Comparison of ENCODE assay signal across 9 cellular contexts in the genomic region with DNA sequence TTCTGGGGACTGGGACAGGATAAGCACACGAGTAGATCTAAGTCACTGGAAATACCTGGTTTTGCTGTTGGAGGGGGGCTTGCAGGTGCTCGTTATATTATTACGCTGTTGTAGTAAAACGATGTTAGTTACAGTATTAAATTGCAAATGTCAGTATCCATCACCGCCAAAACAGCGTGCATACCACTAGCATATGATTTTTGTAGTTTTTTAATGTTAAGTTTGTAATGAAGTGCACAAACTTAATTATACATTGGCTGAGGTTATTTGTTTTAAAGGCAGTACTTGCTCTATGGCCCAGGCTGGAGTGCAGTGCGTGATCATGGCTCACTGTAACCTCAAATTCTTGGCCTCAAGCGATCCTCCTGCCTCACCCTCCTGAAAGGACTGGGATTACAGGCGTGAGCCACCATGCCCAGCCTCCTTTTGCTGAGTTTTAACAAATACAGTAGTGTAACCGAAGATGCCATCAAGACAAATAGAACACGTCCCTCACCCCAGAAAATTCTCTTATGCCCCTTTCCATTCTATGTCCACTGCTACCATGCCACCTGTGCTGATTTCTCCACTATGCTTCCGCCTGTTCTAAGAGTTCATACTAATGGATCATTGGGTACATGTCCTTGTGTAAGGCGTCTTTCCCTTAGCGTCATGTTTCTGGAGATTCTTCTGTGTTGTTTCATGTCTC. TPM values are rescaled to one million over a fixed set of nuclear protein-coding genes. Genes with fewer than 3 reads are reported as not detected.
DNase-seq lines count a peak whose midpoint lies in the region; ATAC-seq and TF ChIP-seq lines count a peak whose summit lies in the region.
"Had no signal": no experiment of that assay in that cellular context is flagged by ENCODE, and none has a peak within 500 bp of the region (broad histone marks: within the 10 kb centered on the region; RNA-seq: fewer than 3 reads in every experiment).

No MANE protein-coding gene starts in this region.

- TF ChIP-seq POLR2A in uterus (IDR thresholded peaks at IDR 0.05): no peak

- WGBS in mesendoderm (ENCODE audit: extremely low coverage, insufficient coverage, low lambda C conversion rate): no CpG with 5 or more reads among the region's 14 CpGs

- H3K18ac ChIP-seq in mesendoderm (ENCODE audit: low read length): no peak overlapping the region

- H2BK15ac ChIP-seq in mesendoderm (replicated peaks; ENCODE audit: low read depth): no peak overlapping the region

- peaks cover 5% of the 10 kb centered on the region for H3K36me3 Mint-ChIP-seq in MCF 10A (ENCODE audit: insufficient read depth, unreplicated experiment)

- H3K4me3 ChIP-seq in right atrium auricular region (peak overlapping the region in 1 of 2 donors; percentile 89), mesendoderm (ENCODE audit: low read length) (no peak overlapping the region), uterus (no peak overlapping the region)

- no peaks in the 10 kb centered on the region for H3K79me2 ChIP-seq in mesendoderm (ENCODE audit: control insufficient read depth, insufficient read depth, low read length)

- H3K56ac ChIP-seq in mesendoderm (ENCODE audit: low read length): peak overlapping the region; percentile 87

- DNase-seq in right atrium auricular region (ENCODE audit: low spot score) (no peak), left cardiac atrium (no peak), MCF 10A (ENCODE audit: unreplicated experiment) (no peak), mesendoderm (no peak), uterus (no peak), NCI-H82 treated with DMSO at 0.1 percent for 48 hours (lab: John Stamatoyannopoulos, UW; ENCODE audit: unreplicated experiment) (no peak)

- no peaks in the 10 kb centered on the region for H3K27me3 Mint-ChIP-seq in MCF 10A (ENCODE audit: insufficient read depth, unreplicated experiment)

- no peaks in the 10 kb centered on the region for H3K27me3 ChIP-seq in right atrium auricular region
- no peaks in the 10 kb centered on the region for H3K27me3 ChIP-seq in mesendoderm (ENCODE audit: insufficient read depth, low read length, poor library complexity)
- H3K27me3 ChIP-seq in uterus: no peaks in the 10 kb centered on the region
- H3K27me3 ChIP-seq: tibial artery had no signal

- H3K9me3 ChIP-seq in right atrium auricular region: no peaks in the 10 kb centered on the region
- no peaks in the 10 kb centered on the region for H3K9me3 ChIP-seq in uterus
- H3K9me3 ChIP-seq: tibial artery had no signal

- H2AK5ac ChIP-seq in mesendoderm (ENCODE audit: low read length): no peak overlapping the region

- POLR2A ChIA-PET in MCF 10A (lab: Yijun Ruan, JAX): interaction anchor here (0.6 to 1.0 kb wide), 4 partner anchors 11 to 371 kb away, joined by 3 to 5 read pairs (median 4); no protein-coding TSS in a partner anchor

- H3K9me3 Mint-ChIP-seq in MCF 10A (ENCODE audit: unreplicated experiment): no peaks in the 10 kb centered on the region

- no peak overlapping the region for H4K5ac ChIP-seq in mesendoderm (ENCODE audit: low read length)

- CTCF ChIA-PET in MCF 10A (lab: Yijun Ruan, JAX): no interaction called here

- H3K4me1 ChIP-seq in right atrium auricular region (peaks cover 0 to 41% of the 10 kb centered on the region in 2 donors), mesendoderm (ENCODE audit: control insufficient read depth, low read depth, low read length) (no peaks in the 10 kb centered on the region), uterus (peaks cover 0 to 19% of the 10 kb centered on the region in 2 donors)

- H3K4me2 ChIP-seq in mesendoderm (ENCODE audit: low read length): no peak overlapping the region

- H3K27ac ChIP-seq in right atrium auricular region (peak overlapping the region; percentile 98 to 99), mesendoderm (ENCODE audit: low read depth, low read length) (no peak overlapping the region), uterus (peak overlapping the region; percentile 98 to 100)

- H3K4ac ChIP-seq in mesendoderm (ENCODE audit: low read depth, low read length): no peak overlapping the region

- peak overlapping the region; percentile 54 for H3K23ac ChIP-seq in mesendoderm (ENCODE audit: low read length)

- H4K8ac ChIP-seq in mesendoderm (ENCODE audit: low read depth, low read length): no peak overlapping the region

- ATAC-seq in left cardiac atrium (no peak), GM18909 (IDR thresholded peaks at IDR 0.05; ENCODE audit: poor library complexity, unreplicated experiment) (no peak), GM18861 (IDR thresholded peaks at IDR 0.05; ENCODE audit: unreplicated experiment) (no peak)

- H3K4me1 Mint-ChIP-seq in MCF 10A (ENCODE audit: insufficient read depth, unreplicated experiment): peaks cover 43% of the 10 kb centered on the region

- peak overlapping the region; percentile 26 for H3K4me3 Mint-ChIP-seq in MCF 10A (ENCODE audit: unreplicated experiment)

- H2BK120ac ChIP-seq in mesendoderm (ENCODE audit: low read depth, low read length): no peak overlapping the region

- BruUV-seq in MCF 10A (replicated peaks; lab: Mats Ljungman, UMichigan): TSS peak; percentile 17

- peak overlapping the region; percentile 61 for H3K27ac Mint-ChIP-seq in MCF 10A (ENCODE audit: low read depth, unreplicated experiment)

- no peaks in the 10 kb centered on the region for H3K36me3 ChIP-seq in right atrium auricular region
- H3K36me3 ChIP-seq in mesendoderm (ENCODE audit: control insufficient read depth, insufficient read depth, low read length): no peaks in the 10 kb centered on the region
- H3K36me3 ChIP-seq in uterus: no peaks in the 10 kb centered on the region
- H3K36me3 ChIP-seq: tibial artery had no signal

- TF ChIP-seq CTCF in right atrium auricular region (IDR thresholded peaks at IDR 0.05): no peak
- TF ChIP-seq CTCF in MCF 10A (IDR thresholded peaks at IDR 0.05; ENCODE audit: unreplicated experiment): no peak
- no peak for TF ChIP-seq CTCF in uterus (IDR thresholded peaks at IDR 0.05)

- peak overlapping the region; percentile 81 for H3K9ac ChIP-seq in mesendoderm (ENCODE audit: low read length)

- intact Hi-C loops in left cardiac atrium (cut with DNase I): loop anchor here in 1 of 2 donors (10.0 kb wide), 1 partner anchor 49 kb away; no protein-coding TSS in a partner anchor
- intact Hi-C loops in MCF 10A (cut with micrococcal nuclease): no loop called here
- intact Hi-C loops in uterus (cut with DNase I; ENCODE audit: low total_unique reads): no loop called here

- H3K79me1 ChIP-seq in mesendoderm (ENCODE audit: low read length): no peaks in the 10 kb centered on the region

- no peak overlapping the region for H2BK5ac ChIP-seq in mesendoderm (ENCODE audit: low read length)

RNA-seq across cellular contexts. Expression of a gene that starts 20.7 kb away (rescaled TPM):
- total RNA-seq in right atrium auricular region: 10 to 100 TPM; 31.3 to 32.9 TPM
- 10 to 100 TPM; 63.6 to 88.2 TPM for total RNA-seq in left cardiac atrium
- total RNA-seq in MCF 10A (2022): 191 and 193 TPM in 2 replicates
- 76.4 TPM for polyA plus RNA-seq in mesendoderm (2013, experiment 1 of 2)
- 75.9 TPM for polyA plus RNA-seq in mesendoderm (2013, experiment 2 of 2)
- total RNA-seq in uterus: 100 to 1,000 TPM in 1 of 4 donors, 10 to 100 TPM in 3; 16.5 to 173 (median 44.6) TPM

RNA-seq across cellular contexts. Expression of a gene that starts 23.2 kb away (rescaled TPM):
- total RNA-seq in right atrium auricular region (1 to 10 TPM in 1 of 2 donors, not detected in 1; 1.7 TPM), left cardiac atrium (1 to 10 TPM in 1 of 2 donors, under 1 TPM in 1; 0.60 to 1.8 TPM), MCF 10A (2022) (0.63 and 0.71 TPM in 2 replicates), uterus (1 to 10 TPM in 2 of 4 donors, not detected in 2; 2.1 to 4.1 TPM)
- polyA plus RNA-seq in mesendoderm (2013, experiment 1 of 2): 0.34 TPM
- 0.39 TPM for polyA plus RNA-seq in mesendoderm (2013, experiment 2 of 2)

RNA-seq across cellular contexts. Expression of a gene that starts 39.3 kb away (rescaled TPM):
- 1 to 10 TPM; 3.1 to 7.7 TPM for total RNA-seq in right atrium auricular region
- total RNA-seq in left cardiac atrium: 10 to 100 TPM in 1 of 2 donors, 1 to 10 TPM in 1; 6.6 to 12.6 TPM
- total RNA-seq in MCF 10A (2022): 7.5 and 13.4 TPM in 2 replicates
- 0.03 TPM for polyA plus RNA-seq in mesendoderm (2013, experiment 1 of 2)
- 0.01 TPM for polyA plus RNA-seq in mesendoderm (2013, experiment 2 of 2)
- 10 to 100 TPM in 2 of 4 donors, 1 to 10 TPM in 2; 3.5 to 29.4 (median 9.0) TPM for total RNA-seq in uterus
